ENCODE assay signal across 8 cellular contexts in the genomic region with DNA sequence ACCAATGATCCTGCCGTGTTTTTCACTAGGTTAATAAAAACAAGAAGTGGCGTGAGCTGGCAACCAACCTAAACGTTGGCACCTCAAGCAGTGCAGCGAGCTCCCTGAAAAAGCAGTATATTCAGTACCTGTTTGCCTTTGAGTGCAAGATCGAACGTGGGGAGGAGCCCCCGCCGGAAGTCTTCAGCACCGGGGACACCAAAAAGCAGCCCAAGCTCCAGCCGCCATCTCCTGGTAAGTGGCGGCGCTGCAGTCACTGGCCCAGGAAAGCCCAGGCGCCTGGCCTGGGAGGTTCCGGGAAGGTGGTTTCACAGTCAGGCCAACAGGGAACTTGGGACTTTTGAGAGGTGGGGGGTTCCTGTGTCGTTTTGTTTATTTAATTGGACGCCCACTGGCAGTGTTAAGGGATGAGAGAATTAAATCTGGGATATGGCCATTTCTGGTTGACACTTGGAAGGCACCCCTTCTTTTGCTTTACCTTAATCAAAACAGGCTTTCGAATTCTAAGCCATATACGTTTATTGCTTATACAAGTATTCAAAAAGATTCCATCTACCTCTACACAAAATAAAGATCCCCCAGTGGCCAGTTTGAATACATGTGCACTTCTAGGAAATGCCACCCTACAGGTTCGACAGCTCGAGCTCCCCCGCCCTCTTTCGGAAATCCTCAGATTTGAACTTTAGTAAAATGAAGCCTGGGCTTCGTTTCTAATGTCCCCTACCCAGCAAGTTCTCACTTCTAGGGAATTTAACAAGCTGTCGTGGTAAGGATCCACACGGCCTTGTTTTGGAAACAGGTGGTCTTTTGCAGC.
A peak's percentile ranks its signal among the peaks of the same experiment; 100 is the strongest.
DNase-seq lines count a peak whose midpoint lies in the region; ATAC-seq and TF ChIP-seq lines count a peak whose summit lies in the region.

No MANE protein-coding gene starts in this region.

- no peaks in the 10 kb centered on the region for H3K27me3 ChIP-seq in smooth muscle cell (ENCODE audit: low read depth)

- WGBS in smooth muscle cell (ENCODE audit: low lambda C conversion rate), result 49% methylated on average over 25 of the region's 25 CpGs

- peaks cover 7% of the 10 kb centered on the region for H3K36me3 ChIP-seq in smooth muscle cell (ENCODE audit: low read depth)

- peak; percentile 88 for DNase-seq in NCI-H1105 treated with DMSO at 0.1 percent for 48 hours (lab: John Stamatoyannopoulos, UW)
- DNase-seq in UCSD-AML1 (lab: John Stamatoyannopoulos, UW; ENCODE audit: unreplicated experiment), result peak; percentile 38
- peak; percentile 89 for DNase-seq in iPS-NIHi11 (ENCODE audit: low spot score)
- no peak for DNase-seq in smooth muscle cell (lab: John Stamatoyannopoulos, UW; ENCODE audit: unreplicated experiment)
- no peak for DNase-seq in GM19240 (ENCODE audit: insufficient read length, low spot score)

- no peaks in the 10 kb centered on the region for H3K4me1 ChIP-seq in smooth muscle cell (ENCODE audit: low read depth)

- TF ChIP-seq CTCF in GM12875 (IDR thresholded peaks at IDR 0.05; ENCODE audit: borderline replicate concordance, insufficient read depth, low read depth, low read length) (peak; percentile 65), brain (conservative IDR thresholded peaks at IDR 0.05) (peak; percentile 91 to 96), smooth muscle cell (IDR thresholded peaks at IDR 0.05; ENCODE audit: borderline replicate concordance, insufficient read depth, poor library complexity, severe bottlenecking) (peak; percentile 87)

- ATAC-seq in HG03025 (IDR thresholded peaks at IDR 0.05; ENCODE audit: low FRiP score, unreplicated experiment), result no peak

- H3K4me2 ChIP-seq in smooth muscle cell, result peak overlapping the region; percentile 60

- H4K20me1 ChIP-seq in smooth muscle cell (ENCODE audit: low read depth), result no peaks in the 10 kb centered on the region

- H3K27ac ChIP-seq in smooth muscle cell (ENCODE audit: low read depth), result no peak overlapping the region

- peaks cover 53% of the 10 kb centered on the region for H3K4me1 Mint-ChIP-seq in brain

- peaks cover 55% of the 10 kb centered on the region for H3K36me3 Mint-ChIP-seq in brain

- H3K27me3 Mint-ChIP-seq in brain, result peaks cover under 1% of the 10 kb centered on the region

- peak overlapping the region in 4 of 5 experiments; percentile 48 to 73 (median 60) for H3K4me3 Mint-ChIP-seq in brain

- no peak overlapping the region for H3K9ac ChIP-seq in smooth muscle cell (ENCODE audit: low read depth)

- H3K9me3 Mint-ChIP-seq in brain, result no peaks in the 10 kb centered on the region

- no peaks in the 10 kb centered on the region for H3F3A ChIP-seq in smooth muscle cell (ENCODE audit: low read depth)

- no peak overlapping the region for H2AFZ ChIP-seq in smooth muscle cell (ENCODE audit: low read depth)

- H3K27ac Mint-ChIP-seq in brain, result peak overlapping the region; percentile 61 to 91 (median 81)

- no peaks in the 10 kb centered on the region for H3K9me3 ChIP-seq in smooth muscle cell (replicated peaks; ENCODE audit: low read depth)

- H3K4me3 ChIP-seq in GM12875 (ENCODE audit: low read depth, low read length) (no peak overlapping the region), smooth muscle cell (no peak overlapping the region)

- no peaks in the 10 kb centered on the region for H3K79me2 ChIP-seq in smooth muscle cell (ENCODE audit: low read depth)

Comparison
In these comparisons a context has a peak if more than half of its experiments do, and no peak if none do; other contexts are left out.
1. DNase-seq: peak in NCI-H1105 treated with DMSO at 0.1 percent for 48 hours (single experiment), UCSD-AML1 (single experiment) and iPS-NIHi11 (single experiment); none in smooth muscle cell (single experiment) and GM19240 (single experiment).
2. Peak in every context shown above with its lines, with median percentiles within 50 percentile points of each other: CTCF ChIP-seq.